In the genomic region with DNA sequence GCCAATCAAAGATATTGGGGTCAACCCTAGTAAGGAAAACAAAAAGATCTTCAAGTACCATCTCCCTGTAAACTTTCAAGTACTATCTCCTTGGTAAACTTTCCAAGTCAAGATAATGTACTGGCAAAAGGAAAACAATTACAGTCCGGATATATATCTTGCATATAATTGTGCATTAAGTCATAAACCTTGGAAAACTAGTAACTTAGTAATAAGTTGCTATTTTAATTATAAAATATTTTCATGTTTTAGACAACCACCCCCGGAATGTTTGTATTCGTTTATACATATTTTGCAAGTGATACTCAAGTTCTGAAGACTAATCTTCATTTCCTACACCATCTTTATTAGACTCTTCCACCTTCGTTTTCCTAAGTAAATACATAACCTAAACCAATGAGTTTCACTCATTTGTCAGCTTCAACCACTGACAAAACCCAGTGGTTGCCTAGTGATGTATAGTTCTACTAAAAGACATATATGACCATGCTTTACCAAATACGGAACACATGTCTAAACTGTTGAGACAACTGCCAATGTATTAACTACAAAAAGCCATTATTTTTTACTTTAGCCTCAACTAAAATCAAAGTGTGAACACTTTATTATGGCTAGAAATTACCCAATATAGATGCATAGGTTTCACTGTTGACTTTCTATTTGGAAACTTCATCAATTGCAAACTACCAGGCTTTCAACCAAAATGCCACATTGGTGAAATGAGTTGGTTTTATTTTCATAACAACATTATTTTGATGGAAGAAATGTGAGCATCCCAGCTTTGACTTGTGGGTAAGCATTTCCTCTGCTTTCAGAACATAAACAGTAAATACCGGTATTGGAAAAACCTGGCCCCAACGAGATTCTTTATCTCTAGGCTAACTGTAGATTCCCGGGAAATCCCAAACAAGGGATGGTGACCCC, we compare ENCODE assay signal across 1 cellular context.
A peak's percentile ranks its signal among the peaks of the same experiment; 100 is the strongest.
TF ChIP-seq lines count a peak whose summit lies in the region.

No MANE protein-coding gene starts in this region.

TF ChIP-seq in HepG2, 621 proteins besides CTCF, POLR2A, EP300 and RAD21:
- TF ChIP-seq CBX2 (IDR thresholded peaks at IDR 0.05; ENCODE audit: low read depth, low read length) (peak; percentile 65; the same call in 1 of the 2 replicates), CBX2 (CRISPR knock-in tag; IDR thresholded peaks at IDR 0.05; ENCODE audit: low read depth) (no peak), EZH2 (conservative IDR thresholded peaks at IDR 0.05; ENCODE audit: low read depth, low read length) (0 out of 2 replicates have a peak, but pooled peaks have one; percentile 70)
- TF ChIP-seq, protein P1, sequence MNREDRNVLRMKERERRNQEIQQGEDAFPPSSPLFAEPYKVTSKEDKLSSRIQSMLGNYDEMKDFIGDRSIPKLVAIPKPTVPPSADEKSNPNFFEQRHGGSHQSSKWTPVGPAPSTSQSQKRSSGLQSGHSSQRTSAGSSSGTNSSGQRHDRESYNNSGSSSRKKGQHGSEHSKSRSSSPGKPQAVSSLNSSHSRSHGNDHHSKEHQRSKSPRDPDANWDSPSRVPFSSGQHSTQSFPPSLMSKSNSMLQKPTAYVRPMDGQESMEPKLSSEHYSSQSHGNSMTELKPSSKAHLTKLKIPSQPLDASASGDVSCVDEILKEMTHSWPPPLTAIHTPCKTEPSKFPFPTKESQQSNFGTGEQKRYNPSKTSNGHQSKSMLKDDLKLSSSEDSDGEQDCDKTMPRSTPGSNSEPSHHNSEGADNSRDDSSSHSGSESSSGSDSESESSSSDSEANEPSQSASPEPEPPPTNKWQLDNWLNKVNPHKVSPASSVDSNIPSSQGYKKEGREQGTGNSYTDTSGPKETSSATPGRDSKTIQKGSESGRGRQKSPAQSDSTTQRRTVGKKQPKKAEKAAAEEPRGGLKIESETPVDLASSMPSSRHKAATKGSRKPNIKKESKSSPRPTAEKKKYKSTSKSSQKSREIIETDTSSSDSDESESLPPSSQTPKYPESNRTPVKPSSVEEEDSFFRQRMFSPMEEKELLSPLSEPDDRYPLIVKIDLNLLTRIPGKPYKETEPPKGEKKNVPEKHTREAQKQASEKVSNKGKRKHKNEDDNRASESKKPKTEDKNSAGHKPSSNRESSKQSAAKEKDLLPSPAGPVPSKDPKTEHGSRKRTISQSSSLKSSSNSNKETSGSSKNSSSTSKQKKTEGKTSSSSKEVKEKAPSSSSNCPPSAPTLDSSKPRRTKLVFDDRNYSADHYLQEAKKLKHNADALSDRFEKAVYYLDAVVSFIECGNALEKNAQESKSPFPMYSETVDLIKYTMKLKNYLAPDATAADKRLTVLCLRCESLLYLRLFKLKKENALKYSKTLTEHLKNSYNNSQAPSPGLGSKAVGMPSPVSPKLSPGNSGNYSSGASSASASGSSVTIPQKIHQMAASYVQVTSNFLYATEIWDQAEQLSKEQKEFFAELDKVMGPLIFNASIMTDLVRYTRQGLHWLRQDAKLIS (CRISPR knock-in tag; IDR thresholded peaks at IDR 0.05): no peak
- TF ChIP-seq, protein P2, sequence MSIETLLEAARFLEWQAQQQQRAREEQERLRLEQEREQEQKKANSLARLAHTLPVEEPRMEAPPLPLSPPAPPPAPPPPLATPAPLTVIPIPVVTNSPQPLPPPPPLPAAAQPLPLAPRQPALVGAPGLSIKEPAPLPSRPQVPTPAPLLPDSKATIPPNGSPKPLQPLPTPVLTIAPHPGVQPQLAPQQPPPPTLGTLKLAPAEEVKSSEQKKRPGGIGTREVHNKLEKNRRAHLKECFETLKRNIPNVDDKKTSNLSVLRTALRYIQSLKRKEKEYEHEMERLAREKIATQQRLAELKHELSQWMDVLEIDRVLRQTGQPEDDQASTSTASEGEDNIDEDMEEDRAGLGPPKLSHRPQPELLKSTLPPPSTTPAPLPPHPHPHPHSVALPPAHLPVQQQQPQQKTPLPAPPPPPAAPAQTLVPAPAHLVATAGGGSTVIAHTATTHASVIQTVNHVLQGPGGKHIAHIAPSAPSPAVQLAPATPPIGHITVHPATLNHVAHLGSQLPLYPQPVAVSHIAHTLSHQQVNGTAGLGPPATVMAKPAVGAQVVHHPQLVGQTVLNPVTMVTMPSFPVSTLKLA (IDR thresholded peaks at IDR 0.05): peak; percentile 66
